1 cellular context compared by ENCODE assay signal in the genomic region with DNA sequence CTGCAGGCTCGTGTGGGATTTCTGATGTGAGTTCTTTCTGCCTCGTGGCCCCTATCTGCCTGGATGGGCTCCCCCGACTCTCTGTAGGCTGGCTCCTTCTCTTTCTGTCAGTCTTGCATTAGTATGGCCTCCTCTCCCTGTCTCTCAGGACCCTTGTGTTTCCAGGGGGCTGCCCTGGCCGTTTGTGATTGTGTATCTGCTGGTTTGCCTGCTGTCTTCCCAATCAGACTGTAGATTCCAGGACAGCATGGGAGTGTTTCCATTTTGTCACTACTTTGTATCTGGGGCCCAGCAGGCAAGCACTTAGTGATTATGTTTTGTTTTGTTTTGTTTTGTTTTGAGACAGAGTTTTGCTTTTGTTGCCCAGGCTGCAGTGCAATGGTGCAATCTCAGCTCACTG.
A peak's percentile ranks its signal among the peaks of the same experiment; 100 is the strongest.
TF ChIP-seq lines count a peak whose summit lies in the region.

No MANE protein-coding gene starts in this region.

TF ChIP-seq in K562, 482 proteins besides CTCF, POLR2A, EP300 and RAD21:
- TF ChIP-seq, protein P1, sequence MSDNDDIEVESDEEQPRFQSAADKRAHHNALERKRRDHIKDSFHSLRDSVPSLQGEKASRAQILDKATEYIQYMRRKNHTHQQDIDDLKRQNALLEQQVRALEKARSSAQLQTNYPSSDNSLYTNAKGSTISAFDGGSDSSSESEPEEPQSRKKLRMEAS (CRISPR knock-in tag; IDR thresholded peaks at IDR 0.05), result peak; percentile 58; the same call in 1 of the 2 replicates
- TF ChIP-seq SREBF1 (IDR thresholded peaks at IDR 0.05; ENCODE audit: borderline replicate concordance, low read depth, low read length) (no peak), KAT7 (CRISPR knock-in tag; IDR thresholded peaks at IDR 0.05; ENCODE audit: borderline replicate concordance) (0 out of 2 replicates have a peak, but pooled peaks have one; percentile 1), ZC3H4 (CRISPR knock-in tag; IDR thresholded peaks at IDR 0.05; ENCODE audit: borderline replicate concordance) (peak; percentile 64; the same call in 1 of the 2 replicates), ZFPM2 (CRISPR knock-in tag; IDR thresholded peaks at IDR 0.05) (no peak), ZNF174 (CRISPR knock-in tag; IDR thresholded peaks at IDR 0.05) (no peak), NEUROD1 (IDR thresholded peaks at IDR 0.05; ENCODE audit: borderline replicate concordance, low read depth, low read length, partially characterized antibody) (no peak), CEBPB (tag; IDR thresholded peaks at IDR 0.05) (0 out of 2 replicates have a peak, but pooled peaks have one; percentile 13), DNMT1 (IDR thresholded peaks at IDR 0.05) (no peak), KDM4B (IDR thresholded peaks at IDR 0.05; ENCODE audit: borderline replicate concordance in 2 of 2, low read depth in 1 of 2) (no peak), MEF2D (tag; conservative IDR thresholded peaks at IDR 0.05; ENCODE audit: low read depth) (0 out of 2 replicates have a peak, but pooled peaks have one; percentile 32), SMAD3 (CRISPR knock-in tag; conservative IDR thresholded peaks at IDR 0.05) (no peak), HMG20B (CRISPR knock-in tag; IDR thresholded peaks at IDR 0.05) (no peak), ZNF507 (tag; conservative IDR thresholded peaks at IDR 0.05) (no peak), BRCA1 (IDR thresholded peaks at IDR 0.05) (no peak), BRCA1 (CRISPR knock-in tag; IDR thresholded peaks at IDR 0.05) (peak; percentile 93), STAG1 (CRISPR knock-in tag; IDR thresholded peaks at IDR 0.05; ENCODE audit: borderline replicate concordance) (peak; percentile 49; the same call in 1 of the 2 replicates), TSC22D4 (tag; IDR thresholded peaks at IDR 0.05) (0 out of 2 replicates have a peak, but pooled peaks have one; percentile 37), MTA2 (IDR thresholded peaks at IDR 0.05; ENCODE audit: low read depth) (no peak)
- TF ChIP-seq, protein P2, sequence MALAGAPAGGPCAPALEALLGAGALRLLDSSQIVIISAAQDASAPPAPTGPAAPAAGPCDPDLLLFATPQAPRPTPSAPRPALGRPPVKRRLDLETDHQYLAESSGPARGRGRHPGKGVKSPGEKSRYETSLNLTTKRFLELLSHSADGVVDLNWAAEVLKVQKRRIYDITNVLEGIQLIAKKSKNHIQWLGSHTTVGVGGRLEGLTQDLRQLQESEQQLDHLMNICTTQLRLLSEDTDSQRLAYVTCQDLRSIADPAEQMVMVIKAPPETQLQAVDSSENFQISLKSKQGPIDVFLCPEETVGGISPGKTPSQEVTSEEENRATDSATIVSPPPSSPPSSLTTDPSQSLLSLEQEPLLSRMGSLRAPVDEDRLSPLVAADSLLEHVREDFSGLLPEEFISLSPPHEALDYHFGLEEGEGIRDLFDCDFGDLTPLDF (CRISPR knock-in tag; IDR thresholded peaks at IDR 0.05), result 0 out of 2 replicates have a peak, but pooled peaks have one; percentile 34
- TF ChIP-seq, protein P3, sequence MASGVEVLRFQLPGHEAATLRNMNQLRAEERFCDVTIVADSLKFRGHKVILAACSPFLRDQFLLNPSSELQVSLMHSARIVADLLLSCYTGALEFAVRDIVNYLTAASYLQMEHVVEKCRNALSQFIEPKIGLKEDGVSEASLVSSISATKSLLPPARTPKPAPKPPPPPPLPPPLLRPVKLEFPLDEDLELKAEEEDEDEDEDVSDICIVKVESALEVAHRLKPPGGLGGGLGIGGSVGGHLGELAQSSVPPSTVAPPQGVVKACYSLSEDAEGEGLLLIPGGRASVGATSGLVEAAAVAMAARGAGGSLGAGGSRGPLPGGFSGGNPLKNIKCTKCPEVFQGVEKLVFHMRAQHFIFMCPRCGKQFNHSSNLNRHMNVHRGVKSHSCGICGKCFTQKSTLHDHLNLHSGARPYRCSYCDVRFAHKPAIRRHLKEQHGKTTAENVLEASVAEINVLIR (CRISPR knock-in tag; IDR thresholded peaks at IDR 0.05), result no peak
- TF ChIP-seq, protein P4, sequence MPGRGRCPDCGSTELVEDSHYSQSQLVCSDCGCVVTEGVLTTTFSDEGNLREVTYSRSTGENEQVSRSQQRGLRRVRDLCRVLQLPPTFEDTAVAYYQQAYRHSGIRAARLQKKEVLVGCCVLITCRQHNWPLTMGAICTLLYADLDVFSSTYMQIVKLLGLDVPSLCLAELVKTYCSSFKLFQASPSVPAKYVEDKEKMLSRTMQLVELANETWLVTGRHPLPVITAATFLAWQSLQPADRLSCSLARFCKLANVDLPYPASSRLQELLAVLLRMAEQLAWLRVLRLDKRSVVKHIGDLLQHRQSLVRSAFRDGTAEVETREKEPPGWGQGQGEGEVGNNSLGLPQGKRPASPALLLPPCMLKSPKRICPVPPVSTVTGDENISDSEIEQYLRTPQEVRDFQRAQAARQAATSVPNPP (IDR thresholded peaks at IDR 0.05; ENCODE audit: borderline replicate concordance, insufficient read depth, insufficient read length), result no peak
- TF ChIP-seq, protein P5, sequence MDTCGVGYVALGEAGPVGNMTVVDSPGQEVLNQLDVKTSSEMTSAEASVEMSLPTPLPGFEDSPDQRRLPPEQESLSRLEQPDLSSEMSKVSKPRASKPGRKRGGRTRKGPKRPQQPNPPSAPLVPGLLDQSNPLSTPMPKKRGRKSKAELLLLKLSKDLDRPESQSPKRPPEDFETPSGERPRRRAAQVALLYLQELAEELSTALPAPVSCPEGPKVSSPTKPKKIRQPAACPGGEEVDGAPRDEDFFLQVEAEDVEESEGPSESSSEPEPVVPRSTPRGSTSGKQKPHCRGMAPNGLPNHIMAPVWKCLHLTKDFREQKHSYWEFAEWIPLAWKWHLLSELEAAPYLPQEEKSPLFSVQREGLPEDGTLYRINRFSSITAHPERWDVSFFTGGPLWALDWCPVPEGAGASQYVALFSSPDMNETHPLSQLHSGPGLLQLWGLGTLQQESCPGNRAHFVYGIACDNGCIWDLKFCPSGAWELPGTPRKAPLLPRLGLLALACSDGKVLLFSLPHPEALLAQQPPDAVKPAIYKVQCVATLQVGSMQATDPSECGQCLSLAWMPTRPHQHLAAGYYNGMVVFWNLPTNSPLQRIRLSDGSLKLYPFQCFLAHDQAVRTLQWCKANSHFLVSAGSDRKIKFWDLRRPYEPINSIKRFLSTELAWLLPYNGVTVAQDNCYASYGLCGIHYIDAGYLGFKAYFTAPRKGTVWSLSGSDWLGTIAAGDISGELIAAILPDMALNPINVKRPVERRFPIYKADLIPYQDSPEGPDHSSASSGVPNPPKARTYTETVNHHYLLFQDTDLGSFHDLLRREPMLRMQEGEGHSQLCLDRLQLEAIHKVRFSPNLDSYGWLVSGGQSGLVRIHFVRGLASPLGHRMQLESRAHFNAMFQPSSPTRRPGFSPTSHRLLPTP (IDR thresholded peaks at IDR 0.05; ENCODE audit: borderline replicate concordance, extremely low read depth, insufficient read length), result no peak
- TF ChIP-seq, protein P6, sequence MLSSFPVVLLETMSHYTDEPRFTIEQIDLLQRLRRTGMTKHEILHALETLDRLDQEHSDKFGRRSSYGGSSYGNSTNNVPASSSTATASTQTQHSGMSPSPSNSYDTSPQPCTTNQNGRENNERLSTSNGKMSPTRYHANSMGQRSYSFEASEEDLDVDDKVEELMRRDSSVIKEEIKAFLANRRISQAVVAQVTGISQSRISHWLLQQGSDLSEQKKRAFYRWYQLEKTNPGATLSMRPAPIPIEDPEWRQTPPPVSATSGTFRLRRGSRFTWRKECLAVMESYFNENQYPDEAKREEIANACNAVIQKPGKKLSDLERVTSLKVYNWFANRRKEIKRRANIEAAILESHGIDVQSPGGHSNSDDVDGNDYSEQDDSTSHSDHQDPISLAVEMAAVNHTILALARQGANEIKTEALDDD (IDR thresholded peaks at IDR 0.05), result no peak
- TF ChIP-seq, protein P7, sequence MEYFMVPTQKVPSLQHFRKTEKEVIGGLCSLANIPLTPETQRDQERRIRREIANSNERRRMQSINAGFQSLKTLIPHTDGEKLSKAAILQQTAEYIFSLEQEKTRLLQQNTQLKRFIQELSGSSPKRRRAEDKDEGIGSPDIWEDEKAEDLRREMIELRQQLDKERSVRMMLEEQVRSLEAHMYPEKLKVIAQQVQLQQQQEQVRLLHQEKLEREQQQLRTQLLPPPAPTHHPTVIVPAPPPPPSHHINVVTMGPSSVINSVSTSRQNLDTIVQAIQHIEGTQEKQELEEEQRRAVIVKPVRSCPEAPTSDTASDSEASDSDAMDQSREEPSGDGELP (CRISPR knock-in tag; IDR thresholded peaks at IDR 0.05; ENCODE audit: borderline replicate concordance), result 0 out of 2 replicates have a peak, but pooled peaks have one; percentile 13
- TF ChIP-seq, protein P8, sequence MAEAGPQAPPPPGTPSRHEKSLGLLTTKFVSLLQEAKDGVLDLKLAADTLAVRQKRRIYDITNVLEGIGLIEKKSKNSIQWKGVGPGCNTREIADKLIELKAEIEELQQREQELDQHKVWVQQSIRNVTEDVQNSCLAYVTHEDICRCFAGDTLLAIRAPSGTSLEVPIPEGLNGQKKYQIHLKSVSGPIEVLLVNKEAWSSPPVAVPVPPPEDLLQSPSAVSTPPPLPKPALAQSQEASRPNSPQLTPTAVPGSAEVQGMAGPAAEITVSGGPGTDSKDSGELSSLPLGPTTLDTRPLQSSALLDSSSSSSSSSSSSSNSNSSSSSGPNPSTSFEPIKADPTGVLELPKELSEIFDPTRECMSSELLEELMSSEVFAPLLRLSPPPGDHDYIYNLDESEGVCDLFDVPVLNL (CRISPR knock-in tag; IDR thresholded peaks at IDR 0.05; ENCODE audit: low read depth), result no peak
- TF ChIP-seq, protein P9, sequence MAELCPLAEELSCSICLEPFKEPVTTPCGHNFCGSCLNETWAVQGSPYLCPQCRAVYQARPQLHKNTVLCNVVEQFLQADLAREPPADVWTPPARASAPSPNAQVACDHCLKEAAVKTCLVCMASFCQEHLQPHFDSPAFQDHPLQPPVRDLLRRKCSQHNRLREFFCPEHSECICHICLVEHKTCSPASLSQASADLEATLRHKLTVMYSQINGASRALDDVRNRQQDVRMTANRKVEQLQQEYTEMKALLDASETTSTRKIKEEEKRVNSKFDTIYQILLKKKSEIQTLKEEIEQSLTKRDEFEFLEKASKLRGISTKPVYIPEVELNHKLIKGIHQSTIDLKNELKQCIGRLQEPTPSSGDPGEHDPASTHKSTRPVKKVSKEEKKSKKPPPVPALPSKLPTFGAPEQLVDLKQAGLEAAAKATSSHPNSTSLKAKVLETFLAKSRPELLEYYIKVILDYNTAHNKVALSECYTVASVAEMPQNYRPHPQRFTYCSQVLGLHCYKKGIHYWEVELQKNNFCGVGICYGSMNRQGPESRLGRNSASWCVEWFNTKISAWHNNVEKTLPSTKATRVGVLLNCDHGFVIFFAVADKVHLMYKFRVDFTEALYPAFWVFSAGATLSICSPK (IDR thresholded peaks at IDR 0.05; ENCODE audit: borderline replicate concordance), result 0 out of 2 replicates have a peak, but pooled peaks have one; percentile 53
- TF ChIP-seq, protein P10, sequence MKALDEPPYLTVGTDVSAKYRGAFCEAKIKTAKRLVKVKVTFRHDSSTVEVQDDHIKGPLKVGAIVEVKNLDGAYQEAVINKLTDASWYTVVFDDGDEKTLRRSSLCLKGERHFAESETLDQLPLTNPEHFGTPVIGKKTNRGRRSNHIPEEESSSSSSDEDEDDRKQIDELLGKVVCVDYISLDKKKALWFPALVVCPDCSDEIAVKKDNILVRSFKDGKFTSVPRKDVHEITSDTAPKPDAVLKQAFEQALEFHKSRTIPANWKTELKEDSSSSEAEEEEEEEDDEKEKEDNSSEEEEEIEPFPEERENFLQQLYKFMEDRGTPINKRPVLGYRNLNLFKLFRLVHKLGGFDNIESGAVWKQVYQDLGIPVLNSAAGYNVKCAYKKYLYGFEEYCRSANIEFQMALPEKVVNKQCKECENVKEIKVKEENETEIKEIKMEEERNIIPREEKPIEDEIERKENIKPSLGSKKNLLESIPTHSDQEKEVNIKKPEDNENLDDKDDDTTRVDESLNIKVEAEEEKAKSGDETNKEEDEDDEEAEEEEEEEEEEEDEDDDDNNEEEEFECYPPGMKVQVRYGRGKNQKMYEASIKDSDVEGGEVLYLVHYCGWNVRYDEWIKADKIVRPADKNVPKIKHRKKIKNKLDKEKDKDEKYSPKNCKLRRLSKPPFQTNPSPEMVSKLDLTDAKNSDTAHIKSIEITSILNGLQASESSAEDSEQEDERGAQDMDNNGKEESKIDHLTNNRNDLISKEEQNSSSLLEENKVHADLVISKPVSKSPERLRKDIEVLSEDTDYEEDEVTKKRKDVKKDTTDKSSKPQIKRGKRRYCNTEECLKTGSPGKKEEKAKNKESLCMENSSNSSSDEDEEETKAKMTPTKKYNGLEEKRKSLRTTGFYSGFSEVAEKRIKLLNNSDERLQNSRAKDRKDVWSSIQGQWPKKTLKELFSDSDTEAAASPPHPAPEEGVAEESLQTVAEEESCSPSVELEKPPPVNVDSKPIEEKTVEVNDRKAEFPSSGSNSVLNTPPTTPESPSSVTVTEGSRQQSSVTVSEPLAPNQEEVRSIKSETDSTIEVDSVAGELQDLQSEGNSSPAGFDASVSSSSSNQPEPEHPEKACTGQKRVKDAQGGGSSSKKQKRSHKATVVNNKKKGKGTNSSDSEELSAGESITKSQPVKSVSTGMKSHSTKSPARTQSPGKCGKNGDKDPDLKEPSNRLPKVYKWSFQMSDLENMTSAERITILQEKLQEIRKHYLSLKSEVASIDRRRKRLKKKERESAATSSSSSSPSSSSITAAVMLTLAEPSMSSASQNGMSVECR (CRISPR knock-in tag; IDR thresholded peaks at IDR 0.05), result 0 out of 2 replicates have a peak, but pooled peaks have one; percentile 39
- TF ChIP-seq, protein P11, sequence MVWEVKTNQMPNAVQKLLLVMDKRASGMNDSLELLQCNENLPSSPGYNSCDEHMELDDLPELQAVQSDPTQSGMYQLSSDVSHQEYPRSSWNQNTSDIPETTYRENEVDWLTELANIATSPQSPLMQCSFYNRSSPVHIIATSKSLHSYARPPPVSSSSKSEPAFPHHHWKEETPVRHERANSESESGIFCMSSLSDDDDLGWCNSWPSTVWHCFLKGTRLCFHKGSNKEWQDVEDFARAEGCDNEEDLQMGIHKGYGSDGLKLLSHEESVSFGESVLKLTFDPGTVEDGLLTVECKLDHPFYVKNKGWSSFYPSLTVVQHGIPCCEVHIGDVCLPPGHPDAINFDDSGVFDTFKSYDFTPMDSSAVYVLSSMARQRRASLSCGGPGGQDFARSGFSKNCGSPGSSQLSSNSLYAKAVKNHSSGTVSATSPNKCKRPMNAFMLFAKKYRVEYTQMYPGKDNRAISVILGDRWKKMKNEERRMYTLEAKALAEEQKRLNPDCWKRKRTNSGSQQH (CRISPR knock-in tag; IDR thresholded peaks at IDR 0.05), result no peak
